8 cellular contexts compared by ENCODE assay signal in the genomic region with DNA sequence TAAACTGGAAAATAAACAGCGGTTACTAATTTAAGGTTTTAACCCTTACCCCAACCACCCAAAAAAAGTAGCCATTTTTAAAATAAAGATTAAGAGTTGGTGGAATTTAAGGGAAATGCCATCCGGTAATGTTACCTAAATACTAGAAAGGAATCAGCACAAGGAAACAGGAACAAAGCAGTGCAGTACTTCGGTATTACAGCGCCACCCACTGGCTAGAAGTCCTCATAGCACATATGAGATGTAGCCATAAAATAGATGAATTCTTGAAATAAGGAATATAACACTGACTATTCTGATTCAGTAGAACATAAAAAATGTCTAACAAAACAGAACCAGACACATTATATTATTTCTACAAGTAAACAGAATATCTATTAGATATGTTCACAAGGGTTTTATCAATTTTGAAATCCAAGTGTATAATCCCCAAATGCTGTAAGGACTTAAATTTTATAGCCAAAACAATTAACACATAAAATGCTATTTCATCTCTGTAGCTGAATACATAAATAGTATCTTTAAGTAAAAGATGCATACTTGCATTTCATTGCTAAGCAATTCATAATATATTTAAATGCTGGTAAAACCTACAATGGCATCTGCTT. TPM values are rescaled to one million over a fixed set of nuclear protein-coding genes. Genes with fewer than 3 reads are reported as not detected.
DNase-seq lines count a peak whose midpoint lies in the region; ATAC-seq lines count a peak whose summit lies in the region.

No MANE protein-coding gene starts in this region.

- no peak overlapping the region for H4K5ac ChIP-seq in mesendoderm (ENCODE audit: low read length)

- no peaks in the 10 kb centered on the region for H3K9me3 Mint-ChIP-seq in CD4-positive, CD25-positive, alpha-beta regulatory T cell
- H3K9me3 Mint-ChIP-seq in stimulated activated naive CD8-positive, alpha-beta T cell treated with anti-CD3 and anti-CD28 coated beads, Interleukin-15, amount 100 ng/mL, for 72 hours: no peaks in the 10 kb centered on the region

- peaks cover 13% of the 10 kb centered on the region for H3K4me1 ChIP-seq in CD4-positive, CD25-positive, alpha-beta regulatory T cell (ENCODE audit: control insufficient read depth, insufficient read depth, low read length, poor library complexity, severe bottlenecking)
- peaks cover 6% of the 10 kb centered on the region for H3K4me1 ChIP-seq in effector memory CD4-positive, alpha-beta T cell (ENCODE audit: control insufficient read depth, insufficient read depth, low read length, poor library complexity, severe bottlenecking)
- no peaks in the 10 kb centered on the region for H3K4me1 ChIP-seq in mesendoderm (ENCODE audit: control insufficient read depth, low read depth, low read length)

- no peak overlapping the region for H2BK15ac ChIP-seq in mesendoderm (replicated peaks; ENCODE audit: low read depth)

- H2AK5ac ChIP-seq in mesendoderm (ENCODE audit: low read length): no peak overlapping the region

- no peak overlapping the region for H3K4ac ChIP-seq in mesendoderm (ENCODE audit: low read depth, low read length)

- H3K9me3 ChIP-seq in CD4-positive, CD25-positive, alpha-beta regulatory T cell (ENCODE audit: control insufficient read depth in 2 of 2, low read length in 2 of 2): no peaks in the 10 kb centered on the region
- no peaks in the 10 kb centered on the region for H3K9me3 ChIP-seq in effector memory CD4-positive, alpha-beta T cell (ENCODE audit: control insufficient read depth, low read length)

- H3K27ac ChIP-seq in CD4-positive, CD25-positive, alpha-beta regulatory T cell (ENCODE audit: insufficient read depth, low read length, poor library complexity, severe bottlenecking): no peak overlapping the region
- H3K27ac ChIP-seq in effector memory CD4-positive, alpha-beta T cell (ENCODE audit: insufficient read depth, low read length, poor library complexity, severe bottlenecking): no peak overlapping the region
- H3K27ac ChIP-seq in mesendoderm (ENCODE audit: low read depth, low read length): no peak overlapping the region

- no peaks in the 10 kb centered on the region for H3K79me1 ChIP-seq in mesendoderm (ENCODE audit: low read length)

- H3K27ac Mint-ChIP-seq in CD4-positive, CD25-positive, alpha-beta regulatory T cell: no peak overlapping the region
- no peak overlapping the region for H3K27ac Mint-ChIP-seq in stimulated activated naive CD8-positive, alpha-beta T cell treated with anti-CD3 and anti-CD28 coated beads, Interleukin-15, amount 100 ng/mL, for 72 hours

- no peak overlapping the region for H3K4me2 ChIP-seq in mesendoderm (ENCODE audit: low read length)

- no CpG with 5 or more reads among the region's 4 CpGs for WGBS in mesendoderm (ENCODE audit: extremely low coverage, insufficient coverage, low lambda C conversion rate)

- H3K23ac ChIP-seq in mesendoderm (ENCODE audit: low read length): no peak overlapping the region

- H3K18ac ChIP-seq in mesendoderm (ENCODE audit: low read length): no peak overlapping the region

- H3K9ac ChIP-seq in mesendoderm (ENCODE audit: low read length): no peak overlapping the region

- no peak overlapping the region for H3K56ac ChIP-seq in mesendoderm (ENCODE audit: low read length)

- no peak overlapping the region for H3K4me3 ChIP-seq in CD4-positive, CD25-positive, alpha-beta regulatory T cell (ENCODE audit: low read depth, low read length)
- no peak overlapping the region for H3K4me3 ChIP-seq in effector memory CD4-positive, alpha-beta T cell (ENCODE audit: insufficient read depth, low read depth, low read length, poor library complexity, severe bottlenecking)
- no peak overlapping the region for H3K4me3 ChIP-seq in mesendoderm (ENCODE audit: low read length)

- peaks cover under 1% of the 10 kb centered on the region for H3K27me3 Mint-ChIP-seq in CD4-positive, CD25-positive, alpha-beta regulatory T cell
- H3K27me3 Mint-ChIP-seq in stimulated activated naive CD8-positive, alpha-beta T cell treated with anti-CD3 and anti-CD28 coated beads, Interleukin-15, amount 100 ng/mL, for 72 hours: no peaks in the 10 kb centered on the region

- peak; percentile 24 to 70 (median 31) for DNase-seq in CD4-positive, CD25-positive, alpha-beta regulatory T cell
- DNase-seq in NCI-H460 (ENCODE audit: extremely low read depth, low read depth) (peak; percentile 46), mesendoderm (peak; percentile 63)
- peak; percentile 55 for DNase-seq in activated CD4-positive, alpha-beta T cell treated with anti-CD3 and anti-CD28 coated beads, Interleukin-2, amount 50 U/mL, for 1 hour
- DNase-seq in effector memory CD4-positive, alpha-beta T cell: peak; percentile 14 to 43 (median 17)
- peak; percentile 18 to 51 for DNase-seq in stimulated activated naive CD8-positive, alpha-beta T cell treated with anti-CD3 and anti-CD28 coated beads, Interleukin-15, amount 100 ng/mL, for 72 hours

- no peak overlapping the region for H4K8ac ChIP-seq in mesendoderm (ENCODE audit: low read depth, low read length)

- no peaks in the 10 kb centered on the region for H3K36me3 ChIP-seq in CD4-positive, CD25-positive, alpha-beta regulatory T cell (ENCODE audit: control insufficient read depth, insufficient read depth, low read length)
- H3K36me3 ChIP-seq in effector memory CD4-positive, alpha-beta T cell (ENCODE audit: control insufficient read depth, insufficient read depth, low read length): no peaks in the 10 kb centered on the region
- no peaks in the 10 kb centered on the region for H3K36me3 ChIP-seq in mesendoderm (ENCODE audit: control insufficient read depth, insufficient read depth, low read length)

- ATAC-seq in CD4-positive, CD25-positive, alpha-beta regulatory T cell (ENCODE audit: low read depth in 2 of 2): peak in 1 of 2 donors; percentile 53
- peak; percentile 57 for ATAC-seq in GM19025 (IDR thresholded peaks at IDR 0.05; ENCODE audit: low read depth, unreplicated experiment)
- ATAC-seq in HG03432 (IDR thresholded peaks at IDR 0.05; ENCODE audit: unreplicated experiment): peak; percentile 90
- no peak for ATAC-seq in stimulated activated naive CD8-positive, alpha-beta T cell treated with anti-CD3 and anti-CD28 coated beads, Interleukin-15, amount 100 ng/mL, for 72 hours

- peaks cover 7 to 17% (median 11%) of the 10 kb centered on the region in 4 donors for H3K4me1 Mint-ChIP-seq in CD4-positive, CD25-positive, alpha-beta regulatory T cell
- H3K4me1 Mint-ChIP-seq in stimulated activated naive CD8-positive, alpha-beta T cell treated with anti-CD3 and anti-CD28 coated beads, Interleukin-15, amount 100 ng/mL, for 72 hours: no peaks in the 10 kb centered on the region

- no peak overlapping the region for H2BK120ac ChIP-seq in mesendoderm (ENCODE audit: low read depth, low read length)

- no peak overlapping the region for H2BK5ac ChIP-seq in mesendoderm (ENCODE audit: low read length)

- no peaks in the 10 kb centered on the region for H3K27me3 ChIP-seq in CD4-positive, CD25-positive, alpha-beta regulatory T cell (ENCODE audit: control insufficient read depth, insufficient read depth, low read length)
- no peaks in the 10 kb centered on the region for H3K27me3 ChIP-seq in effector memory CD4-positive, alpha-beta T cell (replicated peaks; ENCODE audit: control insufficient read depth, insufficient read depth, low read length, poor library complexity, severe bottlenecking)
- H3K27me3 ChIP-seq in mesendoderm (ENCODE audit: insufficient read depth, low read length, poor library complexity): no peaks in the 10 kb centered on the region

- no peak overlapping the region for H3K4me3 Mint-ChIP-seq in CD4-positive, CD25-positive, alpha-beta regulatory T cell
- H3K4me3 Mint-ChIP-seq in stimulated activated naive CD8-positive, alpha-beta T cell treated with anti-CD3 and anti-CD28 coated beads, Interleukin-15, amount 100 ng/mL, for 72 hours: no peak overlapping the region

- no peaks in the 10 kb centered on the region for H3K79me2 ChIP-seq in mesendoderm (ENCODE audit: control insufficient read depth, insufficient read depth, low read length)

- no peaks in the 10 kb centered on the region for H3K36me3 Mint-ChIP-seq in CD4-positive, CD25-positive, alpha-beta regulatory T cell

RNA-seq across cellular contexts. Expression of a gene that starts 58.8 kb away (rescaled TPM):
- total RNA-seq in CD4-positive, CD25-positive, alpha-beta regulatory T cell: 1.1 TPM
- under 1 TPM in 2 of 4 donors, not detected in 2; 0.13 to 0.39 TPM for polyA plus RNA-seq in CD4-positive, CD25-positive, alpha-beta regulatory T cell
- total RNA-seq in NCI-H460 (2014; rRNA removed; shearing (Covaris generic)): 8.7 and 9.3 TPM in 2 replicates
- polyA plus RNA-seq in NCI-H460 (2014; cell fraction: nucleus; rRNA removed): 5.7 TPM in 2 replicates
- 3.3 TPM for polyA plus RNA-seq in mesendoderm (2013, experiment 1 of 2)
- polyA plus RNA-seq in mesendoderm (2013, experiment 2 of 2): 3.0 TPM
